26 cellular contexts compared by ENCODE assay signal in genomic region chr7:122217125-122217524, GRCh38.
DNase-seq lines count a peak whose midpoint lies in the region; ATAC-seq, FAIRE-seq and TF ChIP-seq lines count a peak whose summit lies in the region.
"Had no signal": no experiment of that assay in that cellular context is flagged by ENCODE, and none has a peak within 500 bp of the region (broad histone marks: within the 10 kb centered on the region; RNA-seq: fewer than 3 reads in every experiment).

No MANE protein-coding gene starts in this region.

- no peak overlapping the region for H3K27ac Mint-ChIP-seq in stimulated activated naive CD8-positive, alpha-beta T cell treated with anti-CD3 and anti-CD28 coated beads, Interleukin-15, amount 100 ng/mL, for 72 hours
- no peak overlapping the region for H3K27ac Mint-ChIP-seq in naive thymus-derived CD8-positive, alpha-beta T cell
- H3K27ac Mint-ChIP-seq: activated naive CD8-positive, alpha-beta T cell; activated T-helper 17 cell treated with anti-CD3 and anti-CD28 coated beads, Interleukin-2, amount 50 U/mL, for 72 hours had no signal

- H2BK12ac ChIP-seq in H1 (ENCODE audit: low read depth, low read length): 0 out of 2 replicates have a peak overlapping the region, but pooled peaks have one; percentile 6

- POLR2A ChIA-PET in PC-3 (lab: Charles Lee; ENCODE audit: unreplicated experiment): no interaction called here
- POLR2A ChIA-PET in H1 (lab: Charles Lee; ENCODE audit: partially characterized antibody): interaction anchor here (1.0 kb wide), 1 partner anchor 95 kb away, joined by 3 read pairs; no protein-coding TSS in a partner anchor
- POLR2A ChIA-PET in naive thymus-derived CD8-positive, alpha-beta T cell (lab: Charles Lee): no interaction called here

- H3K4me3 Mint-ChIP-seq in stimulated activated naive CD8-positive, alpha-beta T cell treated with anti-CD3 and anti-CD28 coated beads, Interleukin-15, amount 100 ng/mL, for 72 hours: no peak overlapping the region
- H3K4me3 Mint-ChIP-seq in naive thymus-derived CD8-positive, alpha-beta T cell: no peak overlapping the region
- H3K4me3 Mint-ChIP-seq: activated naive CD8-positive, alpha-beta T cell; activated T-helper 17 cell treated with anti-CD3 and anti-CD28 coated beads, Interleukin-2, amount 50 U/mL, for 72 hours had no signal

- no peaks in the 10 kb centered on the region for H3K79me1 ChIP-seq in H1 (ENCODE audit: low read depth, low read length)

- ATAC-seq in PC-3: peak; percentile 70
- ATAC-seq in left lung: peak; percentile 62
- no peak for ATAC-seq in stimulated activated naive CD8-positive, alpha-beta T cell treated with anti-CD3 and anti-CD28 coated beads, Interleukin-15, amount 100 ng/mL, for 72 hours
- no peak for ATAC-seq in naive thymus-derived CD8-positive, alpha-beta T cell
- ATAC-seq: activated T-helper 17 cell treated with anti-CD3 and anti-CD28 coated beads, Interleukin-2, amount 50 U/mL, for 72 hours; gastrocnemius medialis; Panc1 had no signal

- no peaks in the 10 kb centered on the region for H3K4me1 Mint-ChIP-seq in stimulated activated naive CD8-positive, alpha-beta T cell treated with anti-CD3 and anti-CD28 coated beads, Interleukin-15, amount 100 ng/mL, for 72 hours
- no peaks in the 10 kb centered on the region for H3K4me1 Mint-ChIP-seq in naive thymus-derived CD8-positive, alpha-beta T cell
- H3K4me1 Mint-ChIP-seq: activated T-helper 17 cell treated with anti-CD3 and anti-CD28 coated beads, Interleukin-2, amount 50 U/mL, for 72 hours had no signal

- intact Hi-C loops in PC-3 (cut with micrococcal nuclease) (loop anchor here (10.0 kb wide), 1 partner anchor 938 kb away; no protein-coding TSS in a partner anchor), left lung (cut with DNase I) (no loop called here)

- no peak overlapping the region for H2BK15ac ChIP-seq in H1 (ENCODE audit: low read length)

- no peak for FAIRE-seq in H1 (lab: Jason Lieb, UNC)
- FAIRE-seq: GM19239, keratinocyte had no signal

- H3K4ac ChIP-seq in H1 (replicated peaks; ENCODE audit: insufficient read length, low read depth, low read length): no peak overlapping the region

- TF ChIP-seq CTCF in PC-3 (conservative IDR thresholded peaks at IDR 0.05; ENCODE audit: low read depth, low read length): no peak
- TF ChIP-seq CTCF in H1 (IDR thresholded peaks at IDR 0.05; ENCODE audit: control extremely low read depth in 1 of 3, insufficient read depth in 1 of 3, low read depth in 1 of 3, low read length in 3 of 3): no peak
- TF ChIP-seq CTCF in left lung (IDR thresholded peaks at IDR 0.05): no peak

- no peak overlapping the region for H3K14ac ChIP-seq in H1 (ENCODE audit: insufficient read length)

- H2AK5ac ChIP-seq in H1 (ENCODE audit: low read depth, low read length): no peak overlapping the region

- H3K56ac ChIP-seq in H1 (replicated peaks; ENCODE audit: insufficient read length, low read depth, low read length): no peak overlapping the region

- H3K79me2 ChIP-seq in PC-3 (ENCODE audit: low read length) (no peaks in the 10 kb centered on the region), H1 (ENCODE audit: control insufficient read depth in 1 of 2, insufficient read depth in 2 of 2, low read length in 2 of 2) (no peaks in the 10 kb centered on the region)

- no peak overlapping the region for H2BK120ac ChIP-seq in H1 (replicated peaks; ENCODE audit: low read depth, low read length)

- H3K9me2 ChIP-seq in PC-3 (replicated peaks; ENCODE audit: low read length): no peaks in the 10 kb centered on the region

- H2AFZ ChIP-seq in PC-3 (ENCODE audit: low read length): no peak overlapping the region
- no peak overlapping the region for H2AFZ ChIP-seq in H1 (ENCODE audit: low read length)

- H3K23me2 ChIP-seq in H1 (ENCODE audit: low read depth, low read length): no peaks in the 10 kb centered on the region; the same call in 1 of the 2 replicates

- no peak overlapping the region for H2BK5ac ChIP-seq in H1 (ENCODE audit: low read depth, low read length)

- H3K9ac ChIP-seq in PC-3 (ENCODE audit: low read length) (no peak overlapping the region), H1 (replicated peaks in 1 of 4; ENCODE audit: extremely low read depth in 1 of 4, low read depth in 3 of 4, low read length in 3 of 4) (no peak overlapping the region)
- H3K9ac ChIP-seq: BLaER1 had no signal

- no peak overlapping the region for H3K23ac ChIP-seq in H1 (ENCODE audit: insufficient read length)

- H4K20me1 ChIP-seq in PC-3 (ENCODE audit: low read length) (no peaks in the 10 kb centered on the region), H1 (replicated peaks in 1 of 2; ENCODE audit: control insufficient read depth in 1 of 2, insufficient read depth in 2 of 2, low read length in 2 of 2) (no peaks in the 10 kb centered on the region)
- H4K20me1 ChIP-seq: BLaER1 had no signal

- TF ChIP-seq RAD21 in H1 (IDR thresholded peaks at IDR 0.05 in 1 of 2, conservative IDR thresholded peaks at IDR 0.05 in 1 of 2; ENCODE audit: low read depth in 2 of 2, low read length in 2 of 2): no peak

- CTCF ChIA-PET in PC-3 (lab: Charles Lee): no interaction called here
- CTCF ChIA-PET in H1 (lab: Charles Lee; ENCODE audit: partially characterized antibody): interaction anchor here (0.8 to 7.2 kb wide), 7 partner anchors 40 to 314 kb away, joined by 3 to 88 read pairs (median 8); no protein-coding TSS in a partner anchor

- no peak overlapping the region for H4K5ac ChIP-seq in H1 (ENCODE audit: insufficient read length, low read depth, low read length)

- TF ChIP-seq POLR2A in H1 (IDR thresholded peaks at IDR 0.05; ENCODE audit: control extremely low read depth in 1 of 2, low read depth in 2 of 2, low read length in 2 of 2): no peak

- peak; percentile 2 for DNase-seq in AG08396 (ENCODE audit: low spot score)
- peak; percentile 81 for DNase-seq in PC-3
- DNase-seq in H1 (ENCODE audit: low read depth in 1 of 2, low spot score in 2 of 2): no peak
- no peak for DNase-seq in left lung
- DNase-seq in effector memory CD4-positive, alpha-beta T cell: no peak
- DNase-seq in stimulated activated naive CD8-positive, alpha-beta T cell treated with anti-CD3 and anti-CD28 coated beads, Interleukin-15, amount 100 ng/mL, for 72 hours: no peak
- DNase-seq in naive thymus-derived CD8-positive, alpha-beta T cell: no peak
- no peak for DNase-seq in mucosa of gallbladder (ENCODE audit: low spot score)
- DNase-seq: activated CD4-positive, alpha-beta T cell treated with anti-CD3 and anti-CD28 coated beads, Interleukin-2, amount 50 U/mL, for 1 hour; Caco-2; colonic mucosa; gastrocnemius medialis; NCI-H1417; NCI-H446 treated with DMSO at 0.1 percent for 48 hours; stimulated activated CD4-positive, alpha-beta T cell treated with anti-CD3 and anti-CD28 coated beads, Interleukin-4, amount 100 ng/mL, for 1 hour; stimulated activated naive CD4-positive, alpha-beta T cell treated with Interleukin-2 at 50 U/mL for 16 hours; T-helper 2 cell; thyroid gland had no signal

- no peaks in the 10 kb centered on the region for H3K9me3 Mint-ChIP-seq in stimulated activated naive CD8-positive, alpha-beta T cell treated with anti-CD3 and anti-CD28 coated beads, Interleukin-15, amount 100 ng/mL, for 72 hours
- H3K9me3 Mint-ChIP-seq in naive thymus-derived CD8-positive, alpha-beta T cell: peaks cover 0 to 14% (median 0%) of the 10 kb centered on the region in 9 donors

- H3K4me2 ChIP-seq in PC-3 (ENCODE audit: low read length) (no peak overlapping the region), H1 (ENCODE audit: insufficient read depth in 1 of 2, low read depth in 2 of 2, low read length in 2 of 2) (no peak overlapping the region)
- H3K4me2 ChIP-seq: BLaER1 had no signal

- H4K91ac ChIP-seq in H1 (replicated peaks; ENCODE audit: insufficient read length, low read length): no peak overlapping the region

- no peaks in the 10 kb centered on the region for H3K36me3 ChIP-seq in PC-3 (ENCODE audit: low read depth, low read length)
- no peaks in the 10 kb centered on the region for H3K36me3 ChIP-seq in H1 (ENCODE audit: control insufficient read depth in 2 of 4, insufficient read depth in 4 of 4, low read length in 3 of 4)
- H3K36me3 ChIP-seq in left lung: no peaks in the 10 kb centered on the region
- H3K36me3 ChIP-seq in effector memory CD4-positive, alpha-beta T cell (ENCODE audit: control insufficient read depth, insufficient read depth, low read length): no peaks in the 10 kb centered on the region
- H3K36me3 ChIP-seq: BLaER1, colonic mucosa, gastrocnemius medialis, neutrophil, thyroid gland had no signal

- 65% methylated on average over 3 of the region's 3 CpGs; no CpG with 5 or more reads in 1 of the 2 experiments for WGBS in H1 (ENCODE audit: extremely low coverage in 1 of 2, insufficient coverage in 1 of 2, insufficient read length in 1 of 2, insufficient replicate concordance in 2 of 2, low coverage in 1 of 2, low lambda C conversion rate in 2 of 2, missing lambda C conversion rate in 1 of 2), 2 experiments

- no TSS peak for BruUV-seq in PC-3 (replicated peaks; lab: Mats Ljungman, UMichigan)

- H3K27ac ChIP-seq in PC-3 (ENCODE audit: low read length) (no peak overlapping the region), H1 (ENCODE audit: low read depth, low read length) (no peak overlapping the region), left lung (no peak overlapping the region)
- no peak overlapping the region for H3K27ac ChIP-seq in effector memory CD4-positive, alpha-beta T cell (ENCODE audit: insufficient read depth, low read length, poor library complexity, severe bottlenecking)
- H3K27ac ChIP-seq: BLaER1, colonic mucosa, gastrocnemius medialis, neutrophil, SK-N-MC, thyroid gland had no signal

- H3K27me3 ChIP-seq in PC-3 (ENCODE audit: low read length): no peaks in the 10 kb centered on the region
- no peaks in the 10 kb centered on the region for H3K27me3 ChIP-seq in H1 (replicated peaks in 1 of 4; ENCODE audit: control insufficient read depth in 3 of 4, extremely low read depth in 1 of 4, insufficient read depth in 3 of 4, low read length in 3 of 4)
- H3K27me3 ChIP-seq in left lung: no peaks in the 10 kb centered on the region
- H3K27me3 ChIP-seq in effector memory CD4-positive, alpha-beta T cell (replicated peaks; ENCODE audit: control insufficient read depth, insufficient read depth, low read length, poor library complexity, severe bottlenecking): no peaks in the 10 kb centered on the region
- H3K27me3 ChIP-seq: BLaER1, colonic mucosa, gastrocnemius medialis, neutrophil, thyroid gland had no signal

- peaks cover 4% of the 10 kb centered on the region for H3F3A ChIP-seq in PC-3 (ENCODE audit: low read length, unreplicated experiment)

- H3K9me3 ChIP-seq in PC-3 (ENCODE audit: low read length) (no peaks in the 10 kb centered on the region), H1 (ENCODE audit: insufficient read depth in 2 of 2, low read depth in 1 of 2, low read length in 1 of 2) (no peaks in the 10 kb centered on the region), left lung (no peaks in the 10 kb centered on the region)
- H3K9me3 ChIP-seq in effector memory CD4-positive, alpha-beta T cell (ENCODE audit: control insufficient read depth, low read length): no peaks in the 10 kb centered on the region
- H3K9me3 ChIP-seq: BLaER1, Caco-2, colonic mucosa, gastrocnemius medialis, neutrophil, thyroid gland had no signal

- H3K4me3 ChIP-seq in PC-3 (ENCODE audit: low read length) (no peak overlapping the region), H1 (ENCODE audit: extremely low read depth in 1 of 4, insufficient read depth in 2 of 4, low read depth in 3 of 4, low read length in 4 of 4) (no peak overlapping the region), left lung (no peak overlapping the region)
- H3K4me3 ChIP-seq in effector memory CD4-positive, alpha-beta T cell (ENCODE audit: insufficient read depth, low read depth, low read length, poor library complexity, severe bottlenecking): no peak overlapping the region
- H3K4me3 ChIP-seq: BLaER1, colonic mucosa, gastrocnemius medialis, SK-N-MC, thyroid gland had no signal

- H3K4me1 ChIP-seq in PC-3 (ENCODE audit: insufficient read depth, low read length): peaks cover 11% of the 10 kb centered on the region; the same call in 1 of the 2 replicates
- H3K4me1 ChIP-seq in H1 (replicated peaks in 1 of 4; ENCODE audit: control insufficient read depth in 3 of 4, insufficient read depth in 4 of 4, low read length in 3 of 4): no peaks in the 10 kb centered on the region
- no peaks in the 10 kb centered on the region for H3K4me1 ChIP-seq in left lung
- H3K4me1 ChIP-seq in effector memory CD4-positive, alpha-beta T cell (ENCODE audit: control insufficient read depth, insufficient read depth, low read length, poor library complexity, severe bottlenecking): no peaks in the 10 kb centered on the region
- H3K4me1 ChIP-seq: BLaER1, Caco-2, colonic mucosa, gastrocnemius medialis, thyroid gland had no signal

- H3K18ac ChIP-seq in H1 (ENCODE audit: extremely low read depth, low read length): no peak overlapping the region

- H3K27me3 Mint-ChIP-seq in stimulated activated naive CD8-positive, alpha-beta T cell treated with anti-CD3 and anti-CD28 coated beads, Interleukin-15, amount 100 ng/mL, for 72 hours: no peaks in the 10 kb centered on the region
- peaks cover 0 to 13% (median 5%) of the 10 kb centered on the region in 5 donors for H3K27me3 Mint-ChIP-seq in naive thymus-derived CD8-positive, alpha-beta T cell
- H3K27me3 Mint-ChIP-seq: activated naive CD8-positive, alpha-beta T cell had no signal

- TF ChIP-seq EP300 in H1 (IDR thresholded peaks at IDR 0.05; ENCODE audit: borderline replicate concordance in 1 of 2, low read depth in 2 of 2, low read length in 2 of 2): no peak

- H2BK20ac ChIP-seq in H1 (ENCODE audit: low read length): no peak overlapping the region

- H4K8ac ChIP-seq in H1 (ENCODE audit: extremely low read depth, insufficient read depth, low read length): no peak overlapping the region

- peaks cover 0 to 4% (median 0%) of the 10 kb centered on the region in 3 donors for H3K36me3 Mint-ChIP-seq in naive thymus-derived CD8-positive, alpha-beta T cell
- H3K36me3 Mint-ChIP-seq: activated naive CD8-positive, alpha-beta T cell had no signal

Comparison
In these comparisons a context has a peak if more than half of its experiments do, and no peak if none do; other contexts are left out.
1. DNase-seq: peak in AG08396 (single experiment) and PC-3 (single experiment); none in H1 (0 of 2), left lung (0 of 2), effector memory CD4-positive, alpha-beta T cell (0 of 3), stimulated activated naive CD8-positive, alpha-beta T cell treated with anti-CD3 and anti-CD28 coated beads, Interleukin-15, amount 100 ng/mL, for 72 hours (0 of 2), naive thymus-derived CD8-positive, alpha-beta T cell (0 of 10) and mucosa of gallbladder (single experiment).
2. ATAC-seq: peak in PC-3 (single experiment) and left lung (single experiment); none in stimulated activated naive CD8-positive, alpha-beta T cell treated with anti-CD3 and anti-CD28 coated beads, Interleukin-15, amount 100 ng/mL, for 72 hours (single experiment) and naive thymus-derived CD8-positive, alpha-beta T cell (0 of 2).